ENCODE assay signal across 28 cellular contexts in the genomic region with DNA sequence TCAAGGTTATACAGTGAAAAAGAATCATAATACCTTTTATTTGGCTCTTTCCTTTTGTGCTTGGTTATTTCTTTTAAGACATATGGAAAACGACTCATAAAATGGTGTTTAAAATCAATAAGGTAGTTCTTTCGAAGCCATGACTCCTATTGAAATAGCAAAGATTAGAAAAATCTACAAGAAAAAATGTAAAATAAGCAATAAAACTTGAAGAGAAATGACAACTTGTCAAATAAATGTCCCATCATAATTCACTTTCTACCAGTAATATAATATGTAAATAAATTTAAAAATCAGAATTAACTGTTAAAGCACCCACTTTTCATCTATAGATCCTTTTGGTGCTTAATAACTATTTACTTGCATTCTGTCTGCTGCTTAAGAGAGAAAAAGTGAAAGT.
"Had no signal": no experiment of that assay in that cellular context is flagged by ENCODE, and none has a peak within 500 bp of the region (broad histone marks: within the 10 kb centered on the region; RNA-seq: fewer than 3 reads in every experiment).

No MANE protein-coding gene starts in this region.

- H3K27ac Mint-ChIP-seq: natural killer cell treated with Interleukin-12 subunit alpha and Interleukin-12 subunit beta and Interleukin-15 and Interleukin-18, amount 100 ng/mL, for 72 hours; nephron progenitor cell; stimulated activated effector memory CD8-positive, alpha-beta T cell treated with anti-CD3 and anti-CD28 coated beads, Interleukin-12 subunit alpha, Interleukin-12 subunit beta, amount 100 ng/mL, for 72 hours; stimulated activated naive B cell treated with anti-CD40 and anti-IgM and Interleukin-4, amounts not matched to agents 10 μg/mL and 1 μg/mL and 100 μg/mL, for 72 hours; stimulated activated naive CD8-positive, alpha-beta T cell treated with anti-CD3 and anti-CD28 coated beads, Interleukin-15, Interleukin-2, amounts not matched to agents 100 ng/mL and 50 ng/mL, for 24 hours had no signal

- H3K4me1 Mint-ChIP-seq: neural crest cell had no signal

- DNase-seq: nephron progenitor cell; nucleus accumbens; pancreas; retina; right cardiac atrium; right lobe of liver; sigmoid colon; small intestine; stimulated activated CD4-positive, alpha-beta T cell treated with anti-CD3 and anti-CD28 coated beads, Interleukin-15, amount 100 ng/mL, for 24 hours; stimulated activated CD4-positive, alpha-beta T cell treated with anti-CD3 and anti-CD28 coated beads, Interleukin-2, amount 100 ng/mL, for 24 hours; stimulated activated CD4-positive, alpha-beta T cell treated with anti-CD3 and anti-CD28 coated beads, Interleukin-2, amount 100 ng/mL, for 48 hours; stimulated activated CD4-positive, alpha-beta T cell treated with anti-CD3 and anti-CD28 coated beads, Interleukin-4, amount 100 ng/mL, for 24 hours; stimulated activated naive B cell treated with anti-CD40 and anti-IgM and Interleukin-4, amounts not matched to agents 10 μg/mL and 1 μg/mL and 100 μg/mL, for 72 hours; stimulated activated naive CD4-positive, alpha-beta T cell treated with Interleukin-2 at 50 U/mL for 16 hours; stomach; thyroid gland; trophoblast cell; upper lobe of left lung had no signal

- H3K4me1 ChIP-seq: pancreas, prostate gland, right lobe of liver, sigmoid colon, thyroid gland, tibial nerve, upper lobe of left lung had no signal

- ATAC-seq: natural killer cell treated with Interleukin-12 subunit alpha and Interleukin-12 subunit beta and Interleukin-15 and Interleukin-18, amount 100 ng/mL, for 72 hours; pancreas; right cardiac atrium; right lobe of liver; stimulated activated effector memory CD8-positive, alpha-beta T cell treated with anti-CD3 and anti-CD28 coated beads, Interleukin-12 subunit alpha, Interleukin-12 subunit beta, amount 100 ng/mL, for 72 hours; stimulated activated naive B cell treated with anti-CD40 and anti-IgM and Interleukin-4, amounts not matched to agents 10 μg/mL and 1 μg/mL and 100 μg/mL, for 72 hours had no signal

- H3K27ac ChIP-seq: neutrophil, pancreas, prostate gland, right lobe of liver, sigmoid colon, stomach, thoracic aorta, thyroid gland, tibial nerve, upper lobe of left lung, vagina had no signal

- H3K9me3 ChIP-seq: neutrophil, pancreas, prostate gland, right lobe of liver, sigmoid colon, stomach, thoracic aorta, thyroid gland, tibial nerve, upper lobe of left lung, vagina had no signal

- H3K27me3 ChIP-seq: neutrophil, pancreas, right lobe of liver, sigmoid colon, stomach, thyroid gland, tibial nerve, upper lobe of left lung, vagina had no signal

- H3K4me3 Mint-ChIP-seq: natural killer cell treated with Interleukin-12 subunit alpha and Interleukin-12 subunit beta and Interleukin-15 and Interleukin-18, amount 100 ng/mL, for 72 hours; nephron progenitor cell; neural crest cell; stimulated activated effector memory CD8-positive, alpha-beta T cell treated with anti-CD3 and anti-CD28 coated beads, Interleukin-12 subunit alpha, Interleukin-12 subunit beta, amount 100 ng/mL, for 72 hours; stimulated activated naive B cell treated with anti-CD40 and anti-IgM and Interleukin-4, amounts not matched to agents 10 μg/mL and 1 μg/mL and 100 μg/mL, for 72 hours; stimulated activated naive CD8-positive, alpha-beta T cell treated with anti-CD3 and anti-CD28 coated beads, Interleukin-15, Interleukin-2, amounts not matched to agents 100 ng/mL and 50 ng/mL, for 24 hours had no signal

- FAIRE-seq: pancreas, small intestine, urothelium cell line had no signal

- H3K36me3 ChIP-seq: neutrophil, prostate gland, right lobe of liver, vagina had no signal

- H3K27me3 Mint-ChIP-seq: natural killer cell treated with Interleukin-12 subunit alpha and Interleukin-12 subunit beta and Interleukin-15 and Interleukin-18, amount 100 ng/mL, for 72 hours; stimulated activated naive B cell treated with anti-CD40 and anti-IgM and Interleukin-4, amounts not matched to agents 10 μg/mL and 1 μg/mL and 100 μg/mL, for 72 hours; stimulated activated naive CD8-positive, alpha-beta T cell treated with anti-CD3 and anti-CD28 coated beads, Interleukin-15, Interleukin-2, amounts not matched to agents 100 ng/mL and 50 ng/mL, for 24 hours had no signal

- H3K4me3 ChIP-seq: pancreas, prostate gland, right lobe of liver, sigmoid colon, stomach, thoracic aorta, thyroid gland, tibial nerve, upper lobe of left lung, vagina had no signal
